ENCODE assay signal across 25 cellular contexts in the genomic region with DNA sequence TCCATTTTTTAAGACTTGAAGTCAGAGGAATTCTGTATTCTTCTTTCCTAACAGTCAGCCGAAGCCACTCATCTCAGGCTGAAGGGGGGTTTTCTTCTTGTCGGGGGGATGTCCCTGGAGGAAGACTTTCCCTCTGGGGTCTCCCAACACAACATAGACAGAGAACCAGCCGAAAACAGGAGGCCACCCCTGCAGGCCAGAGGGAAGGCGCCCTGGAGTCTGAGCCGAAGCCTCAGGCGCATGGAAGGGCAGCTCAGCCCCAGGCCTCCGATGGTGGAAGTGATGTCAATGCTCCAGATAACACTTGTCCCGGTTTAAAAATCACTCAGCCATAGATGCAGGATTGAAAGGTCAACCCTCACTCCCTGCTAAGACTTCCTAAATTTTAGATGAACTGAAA.
"Had no signal": no experiment of that assay in that cellular context is flagged by ENCODE, and none has a peak within 500 bp of the region (broad histone marks: within the 10 kb centered on the region; RNA-seq: fewer than 3 reads in every experiment).

No MANE protein-coding gene starts in this region.

- H3K27ac ChIP-seq: neutrophil, pancreas, prostate gland, right atrium auricular region, right lobe of liver, sigmoid colon, stomach, thoracic aorta, thyroid gland, tibial nerve, upper lobe of left lung, vagina had no signal

- DNase-seq: naive thymus-derived CD4-positive, alpha-beta T cell; natural killer cell; nucleus accumbens; pancreas; retina; right lobe of liver; sigmoid colon; small intestine; stimulated activated CD4-positive, alpha-beta T cell treated with anti-CD3 and anti-CD28 coated beads, Interleukin-15, amount 100 ng/mL, for 24 hours; stimulated activated CD4-positive, alpha-beta T cell treated with anti-CD3 and anti-CD28 coated beads, Interleukin-2, amount 100 ng/mL, for 24 hours; stimulated activated CD4-positive, alpha-beta T cell treated with anti-CD3 and anti-CD28 coated beads, Interleukin-2, amount 100 ng/mL, for 48 hours; stimulated activated CD4-positive, alpha-beta T cell treated with anti-CD3 and anti-CD28 coated beads, Interleukin-4, amount 100 ng/mL, for 24 hours; stimulated activated naive B cell treated with anti-CD40 and anti-IgM and Interleukin-4, amounts not matched to agents 10 μg/mL and 1 μg/mL and 100 μg/mL, for 72 hours; stimulated activated naive CD4-positive, alpha-beta T cell treated with Interleukin-2 at 50 U/mL for 16 hours; stomach; thyroid gland; trophoblast cell had no signal

- H3K9me3 ChIP-seq: neutrophil, pancreas, prostate gland, right atrium auricular region, right lobe of liver, sigmoid colon, thoracic aorta, thyroid gland, tibial nerve, upper lobe of left lung, vagina had no signal

- ATAC-seq: naive thymus-derived CD4-positive, alpha-beta T cell; natural killer cell; pancreas; stimulated activated effector memory CD8-positive, alpha-beta T cell treated with anti-CD3 and anti-CD28 coated beads, Interleukin-12 subunit alpha, Interleukin-12 subunit beta, amount 100 ng/mL, for 72 hours; stimulated activated naive B cell treated with anti-CD40 and anti-IgM and Interleukin-4, amounts not matched to agents 10 μg/mL and 1 μg/mL and 100 μg/mL, for 72 hours had no signal

- H3K4me1 ChIP-seq: pancreas, prostate gland, right atrium auricular region, right lobe of liver, sigmoid colon, stomach, thyroid gland, tibial nerve, upper lobe of left lung, vagina had no signal

- H3K27me3 ChIP-seq: neutrophil, pancreas, right atrium auricular region, right lobe of liver, sigmoid colon, thyroid gland, tibial nerve, upper lobe of left lung, vagina had no signal

- H3K4me3 ChIP-seq: pancreas, prostate gland, right atrium auricular region, right lobe of liver, sigmoid colon, stomach, thoracic aorta, thyroid gland, tibial nerve, upper lobe of left lung, vagina had no signal
